9 cellular contexts compared by ENCODE assay signal in the genomic region with DNA sequence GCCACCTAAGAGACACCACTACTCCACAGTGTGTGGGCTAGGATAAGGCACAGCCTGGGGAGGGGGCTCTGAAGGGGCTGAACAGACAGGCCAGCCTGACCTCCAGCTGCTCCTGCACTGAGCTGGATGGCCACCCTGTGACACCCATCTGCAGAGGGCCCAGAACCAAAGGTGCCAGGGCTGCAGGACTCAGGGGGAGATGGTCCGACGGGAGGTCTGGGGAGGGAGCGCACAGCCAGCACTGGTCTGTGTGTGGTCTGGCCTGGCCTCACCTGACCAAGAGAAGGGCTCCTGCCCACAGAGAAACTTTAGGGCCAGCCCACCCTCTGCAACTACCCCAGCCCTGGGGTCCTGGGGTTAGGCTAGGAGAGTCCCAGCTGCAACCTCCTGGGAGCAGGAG. TPM values are rescaled to one million over a fixed set of nuclear protein-coding genes. Genes with fewer than 3 reads are reported as not detected.
DNase-seq lines count a peak whose midpoint lies in the region; ATAC-seq and TF ChIP-seq lines count a peak whose summit lies in the region.
"Had no signal": no experiment of that assay in that cellular context is flagged by ENCODE, and none has a peak within 500 bp of the region (broad histone marks: within the 10 kb centered on the region; RNA-seq: fewer than 3 reads in every experiment).

No MANE protein-coding gene starts in this region.

- peaks cover 9% of the 10 kb centered on the region for H3K36me3 Mint-ChIP-seq in activated CD4-positive, alpha-beta T cell treated with anti-CD3 and anti-CD28 coated beads, Interleukin-2, amount 10 ng/mL, durations not matched to agents 7 days and 5 days (ENCODE audit: low read depth)
- peaks cover 0 to 7% of the 10 kb centered on the region in 2 donors for H3K36me3 Mint-ChIP-seq in activated T-cell treated with anti-CD3 and anti-CD28 coated beads, Interleukin-2, amount 50 U/mL, for 72 hours (ENCODE audit: insufficient read depth in 2 of 2)
- H3K36me3 Mint-ChIP-seq in immature natural killer cell = peaks cover 3 to 9% (median 4%) of the 10 kb centered on the region in 3 donors

- H3K27ac Mint-ChIP-seq in activated CD4-positive, alpha-beta T cell treated with anti-CD3 and anti-CD28 coated beads, Interleukin-2, amount 10 ng/mL, durations not matched to agents 7 days and 5 days = peak overlapping the region; percentile 25
- no peak overlapping the region for H3K27ac Mint-ChIP-seq in activated T-cell treated with anti-CD3 and anti-CD28 coated beads, Interleukin-2, amount 50 U/mL, for 72 hours
- peak overlapping the region in 1 of 6 donors; percentile 72 for H3K27ac Mint-ChIP-seq in immature natural killer cell

- TF ChIP-seq CTCF in GM13977 (IDR thresholded peaks at IDR 0.05; ENCODE audit: extremely low read depth, insufficient read depth, missing control alignments) = no peak

- in situ Hi-C loops in GM13977 (cut with MboI; ENCODE audit: low pct_unique_long_range_greater_than_20kb, low sequenced_read_pairs, unreplicated experiment) = loop anchor here (10.0 kb wide), 1 partner anchor 110 kb away; a partner anchor contains a TSS

- H3K9me3 Mint-ChIP-seq in activated CD4-positive, alpha-beta T cell treated with anti-CD3 and anti-CD28 coated beads, Interleukin-2, amount 10 ng/mL, durations not matched to agents 7 days and 5 days = no peaks in the 10 kb centered on the region
- H3K9me3 Mint-ChIP-seq in activated T-cell treated with anti-CD3 and anti-CD28 coated beads, Interleukin-2, amount 50 U/mL, for 72 hours = no peaks in the 10 kb centered on the region
- no peaks in the 10 kb centered on the region for H3K9me3 Mint-ChIP-seq in immature natural killer cell

- CTCF ChIA-PET in activated CD4-positive, alpha-beta T cell treated with anti-CD3 and anti-CD28 coated beads, Interleukin-2, amount 10 ng/mL, durations not matched to agents 7 days and 5 days (lab: Charles Lee) = interaction anchor here (0.6 to 1.2 kb wide), 4 partner anchors 8 to 296 kb away, joined by 3 to 5 read pairs (median 3); no protein-coding TSS in a partner anchor

- peak overlapping the region; percentile 76 for H3K27ac ChIP-seq in subcutaneous abdominal adipose tissue (ENCODE audit: low read depth, low read length)

- no peaks in the 10 kb centered on the region for H3K9me3 ChIP-seq in subcutaneous abdominal adipose tissue (ENCODE audit: control insufficient read depth in 5 of 5, low read length in 5 of 5)

- peaks cover 4 to 57% (median 50%) of the 10 kb centered on the region in 5 donors for H3K4me1 ChIP-seq in subcutaneous abdominal adipose tissue (ENCODE audit: control insufficient read depth in 5 of 5, insufficient read depth in 5 of 5, low read length in 5 of 5)

- peak overlapping the region; percentile 13 to 69 (median 64) for H3K4me3 ChIP-seq in subcutaneous abdominal adipose tissue (ENCODE audit: low read depth in 1 of 5, low read length in 5 of 5)

- H3K9ac ChIP-seq in subcutaneous abdominal adipose tissue (ENCODE audit: low read length in 5 of 5) = peak overlapping the region in 4 of 5 donors; percentile 2 to 74 (median 30)

- H3K36me3 ChIP-seq in subcutaneous abdominal adipose tissue (ENCODE audit: control insufficient read depth in 5 of 5, insufficient read depth in 5 of 5, low read length in 5 of 5) = peaks cover 0 to 27% (median 24%) of the 10 kb centered on the region in 5 donors

- no peak for ATAC-seq in activated T-cell treated with anti-CD3 and anti-CD28 coated beads, Interleukin-2, amount 50 U/mL, for 72 hours (replicated peaks in 1 of 2)

- POLR2A ChIA-PET in activated CD4-positive, alpha-beta T cell treated with anti-CD3 and anti-CD28 coated beads, Interleukin-2, amount 10 ng/mL, durations not matched to agents 7 days and 5 days (lab: Charles Lee) = interaction anchor here (0.6 kb wide), 1 partner anchor 110 kb away, joined by 3 read pairs; no protein-coding TSS in a partner anchor

- H3K4me3 Mint-ChIP-seq in activated CD4-positive, alpha-beta T cell treated with anti-CD3 and anti-CD28 coated beads, Interleukin-2, amount 10 ng/mL, durations not matched to agents 7 days and 5 days = peak overlapping the region; percentile 52
- peak overlapping the region; percentile 63 to 65 for H3K4me3 Mint-ChIP-seq in activated T-cell treated with anti-CD3 and anti-CD28 coated beads, Interleukin-2, amount 50 U/mL, for 72 hours
- H3K4me3 Mint-ChIP-seq in immature natural killer cell = peak overlapping the region; percentile 51 to 73 (median 59)

- H3K27me3 Mint-ChIP-seq in activated CD4-positive, alpha-beta T cell treated with anti-CD3 and anti-CD28 coated beads, Interleukin-2, amount 10 ng/mL, durations not matched to agents 7 days and 5 days = no peaks in the 10 kb centered on the region
- H3K27me3 Mint-ChIP-seq in activated T-cell treated with anti-CD3 and anti-CD28 coated beads, Interleukin-2, amount 50 U/mL, for 72 hours (ENCODE audit: low read depth) = no peaks in the 10 kb centered on the region
- H3K27me3 Mint-ChIP-seq in immature natural killer cell (ENCODE audit: low read depth in 3 of 3) = peaks cover 8 to 13% (median 13%) of the 10 kb centered on the region in 3 donors

- DNase-seq in activated CD4-positive, alpha-beta T cell treated with anti-CD3 and anti-CD28 coated beads, Interleukin-2, amount 10 ng/mL, durations not matched to agents 7 days and 5 days = no peak
- no peak for DNase-seq in activated CD4-positive, alpha-beta T cell treated with anti-CD3 and anti-CD28 coated beads for 1 hour
- DNase-seq in activated T-cell treated with anti-CD3 and anti-CD28 coated beads, Interleukin-2, amount 50 U/mL, for 72 hours = no peak
- no peak for DNase-seq in immature natural killer cell
- no peak for DNase-seq in GM13977 (ENCODE audit: low spot score)
- no peak for DNase-seq in NCI-H2107 treated with DMSO at 0.1 percent for 48 hours (lab: John Stamatoyannopoulos, UW; ENCODE audit: unreplicated experiment)
- no peak for DNase-seq in Ammon's horn (ENCODE audit: low spot score)
- DNase-seq: ACHN had no signal

- no peaks in the 10 kb centered on the region for H3K27me3 ChIP-seq in subcutaneous abdominal adipose tissue (ENCODE audit: control insufficient read depth in 5 of 5, insufficient read depth in 4 of 5, low read length in 5 of 5)

- peaks cover 35% of the 10 kb centered on the region for H3K4me1 Mint-ChIP-seq in activated CD4-positive, alpha-beta T cell treated with anti-CD3 and anti-CD28 coated beads, Interleukin-2, amount 10 ng/mL, durations not matched to agents 7 days and 5 days
- H3K4me1 Mint-ChIP-seq in activated T-cell treated with anti-CD3 and anti-CD28 coated beads, Interleukin-2, amount 50 U/mL, for 72 hours (ENCODE audit: low read depth) = peaks cover 25% of the 10 kb centered on the region
- peaks cover 30 to 32% of the 10 kb centered on the region in 2 donors for H3K4me1 Mint-ChIP-seq in immature natural killer cell

RNA-seq across cellular contexts. Expression of a gene that starts 0.8 kb away (rescaled TPM):
- 1 to 10 TPM; 1.4 to 2.5 TPM for total RNA-seq in activated CD4-positive, alpha-beta T cell treated with anti-CD3 and anti-CD28 coated beads, Interleukin-2, amount 10 ng/mL, durations not matched to agents 7 days and 5 days
- total RNA-seq in activated T-cell treated with anti-CD3 and anti-CD28 coated beads, Interleukin-2, amount 50 U/mL, for 72 hours = 1 to 10 TPM; 1.5 TPM
- 1 to 10 TPM; 2.3 to 5.8 (median 5.8) TPM for polyA plus RNA-seq in immature natural killer cell

RNA-seq across cellular contexts. Expression of a gene that starts 12.1 kb away (rescaled TPM):
- total RNA-seq in activated CD4-positive, alpha-beta T cell treated with anti-CD3 and anti-CD28 coated beads, Interleukin-2, amount 10 ng/mL, durations not matched to agents 7 days and 5 days = 10 to 100 TPM; 86.2 to 87.7 TPM
- 100 to 1,000 TPM; 101 to 108 TPM for total RNA-seq in activated T-cell treated with anti-CD3 and anti-CD28 coated beads, Interleukin-2, amount 50 U/mL, for 72 hours
- polyA plus RNA-seq in immature natural killer cell = 10 to 100 TPM in 2 of 3 donors, 1 to 10 TPM in 1; 8.7 to 16.3 (median 15.0) TPM

RNA-seq across cellular contexts. Expression of a gene that starts 26.1 kb away (rescaled TPM):
- 10 to 100 TPM; 79.6 to 93.0 TPM for total RNA-seq in activated CD4-positive, alpha-beta T cell treated with anti-CD3 and anti-CD28 coated beads, Interleukin-2, amount 10 ng/mL, durations not matched to agents 7 days and 5 days
- total RNA-seq in activated T-cell treated with anti-CD3 and anti-CD28 coated beads, Interleukin-2, amount 50 U/mL, for 72 hours = 100 to 1,000 TPM; 213 to 226 TPM
- 100 to 1,000 TPM; 256 to 292 (median 268) TPM for polyA plus RNA-seq in immature natural killer cell
